ENCODE assay signal across 31 cellular contexts in the genomic region with DNA sequence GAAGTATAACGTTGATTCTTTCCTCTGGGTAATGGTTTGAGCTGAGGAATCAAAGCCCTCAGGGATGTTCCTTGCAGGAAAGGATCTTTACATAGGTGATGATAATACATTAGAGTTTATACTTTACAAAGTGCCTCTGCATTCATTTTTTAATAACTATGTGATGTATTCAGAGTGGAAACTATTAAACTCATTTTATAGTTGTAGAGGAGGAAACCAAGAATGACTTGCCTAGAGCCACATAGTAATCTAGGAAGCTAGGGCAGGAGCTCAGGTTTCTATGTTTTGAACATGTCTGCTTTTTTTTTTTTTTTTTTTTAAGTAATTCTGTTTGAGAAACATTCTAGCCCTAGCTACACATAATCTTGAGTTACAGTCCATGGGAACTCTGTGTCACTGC.
DNase-seq lines count a peak whose midpoint lies in the region; ATAC-seq and TF ChIP-seq lines count a peak whose summit lies in the region.
"Had no signal": no experiment of that assay in that cellular context is flagged by ENCODE, and none has a peak within 500 bp of the region (broad histone marks: within the 10 kb centered on the region; RNA-seq: fewer than 3 reads in every experiment).

No MANE protein-coding gene starts in this region.

- intact Hi-C loops in PC-3 (cut with micrococcal nuclease): no loop called here

- H2BK5ac ChIP-seq in neuronal stem cell (ENCODE audit: low read length): no peak overlapping the region

- H3K4ac ChIP-seq in neuronal stem cell (ENCODE audit: low read length): no peak overlapping the region

- no peaks in the 10 kb centered on the region for H3K27me3 ChIP-seq in PC-3 (ENCODE audit: low read length)
- H3K27me3 ChIP-seq in neuronal stem cell (ENCODE audit: control insufficient read depth in 3 of 3, insufficient read depth in 3 of 3, low read depth in 1 of 3, low read length in 3 of 3): no peaks in the 10 kb centered on the region
- no peaks in the 10 kb centered on the region for H3K27me3 ChIP-seq in GM23248 (replicated peaks; ENCODE audit: insufficient read depth)
- H3K27me3 ChIP-seq: BE2C; BLaER1; BLaER1 treated with 17β-estradiol and CSF1 and Interleukin-3, amounts not matched to agents 10 nM and 100 nM had no signal

- H4K91ac ChIP-seq in neuronal stem cell (ENCODE audit: low read depth, low read length, poor library complexity): no peak overlapping the region

- H2AFZ ChIP-seq in PC-3 (ENCODE audit: low read length) (no peak overlapping the region), neuronal stem cell (ENCODE audit: low read length) (peak overlapping the region; percentile 9), GM23248 (no peak overlapping the region)

- H2BK15ac ChIP-seq in neuronal stem cell (ENCODE audit: low read length): no peak overlapping the region

- H2BK12ac ChIP-seq in neuronal stem cell (ENCODE audit: low read length): no peak overlapping the region

- H3K9ac ChIP-seq in PC-3 (ENCODE audit: low read length) (no peak overlapping the region), neuronal stem cell (ENCODE audit: low read depth, low read length, poor library complexity) (no peak overlapping the region), GM23248 (no peak overlapping the region)
- H3K9ac ChIP-seq: BLaER1; BLaER1 treated with 17β-estradiol and CSF1 and Interleukin-3, amounts not matched to agents 10 nM and 100 nM had no signal

- H3K27ac ChIP-seq in PC-3 (ENCODE audit: low read length): no peak overlapping the region
- peak overlapping the region; percentile 34 for H3K27ac ChIP-seq in VCaP
- no peak overlapping the region for H3K27ac ChIP-seq in neuronal stem cell (replicated peaks; ENCODE audit: low read length)
- no peak overlapping the region for H3K27ac ChIP-seq in GM23248
- H3K27ac ChIP-seq: 22Rv1; A549; BLaER1; BLaER1 treated with 17β-estradiol and CSF1 and Interleukin-3, amounts not matched to agents 10 nM and 100 nM; C4-2B had no signal

- H3K9me3 ChIP-seq in PC-3 (ENCODE audit: low read length): no peaks in the 10 kb centered on the region
- H3K9me3 ChIP-seq in neuronal stem cell (replicated peaks in 1 of 2; ENCODE audit: control insufficient read depth in 2 of 2, insufficient read depth in 1 of 2, low read depth in 1 of 2, low read length in 2 of 2): no peaks in the 10 kb centered on the region
- H3K9me3 ChIP-seq in GM23248 (ENCODE audit: low read depth): no peaks in the 10 kb centered on the region
- H3K9me3 ChIP-seq: A549; BE2C; BLaER1; BLaER1 treated with 17β-estradiol and CSF1 and Interleukin-3, amounts not matched to agents 10 nM and 100 nM; Caco-2 had no signal

- CTCF ChIA-PET in PC-3 (lab: Charles Lee): interaction anchor here (0.6 kb wide), 1 partner anchor 12 kb away, joined by 8 read pairs; no protein-coding TSS in a partner anchor

- H2BK120ac ChIP-seq in neuronal stem cell (ENCODE audit: low read depth, low read length): no peak overlapping the region

- H3K4me1 ChIP-seq in PC-3 (ENCODE audit: insufficient read depth, low read length) (peaks cover 4% of the 10 kb centered on the region; the same call in 1 of the 2 replicates), neuronal stem cell (ENCODE audit: control insufficient read depth in 2 of 2, insufficient read depth in 1 of 2, low read depth in 1 of 2, low read length in 2 of 2) (peaks cover 0 to 3% of the 10 kb centered on the region in 2 donors), GM23248 (ENCODE audit: insufficient read depth) (no peaks in the 10 kb centered on the region)
- H3K4me1 ChIP-seq: A549; BLaER1; BLaER1 treated with 17β-estradiol and CSF1 and Interleukin-3, amounts not matched to agents 10 nM and 100 nM; Caco-2 had no signal

- H4K8ac ChIP-seq in neuronal stem cell (ENCODE audit: low read depth, low read length): no peak overlapping the region

- ATAC-seq in PC-3: peak; percentile 91
- ATAC-seq: A549; CD8-positive, alpha-beta T cell had no signal

- no peak overlapping the region for H2AK5ac ChIP-seq in neuronal stem cell (ENCODE audit: low read depth, low read length)

- BruUV-seq in PC-3 (replicated peaks; lab: Mats Ljungman, UMichigan): no TSS peak

- no peaks in the 10 kb centered on the region for H3K79me2 ChIP-seq in PC-3 (ENCODE audit: low read length)
- H3K79me2 ChIP-seq in GM23248 (ENCODE audit: insufficient read depth): no peaks in the 10 kb centered on the region

- H4K20me1 ChIP-seq in PC-3 (ENCODE audit: low read length): no peaks in the 10 kb centered on the region
- no peaks in the 10 kb centered on the region for H4K20me1 ChIP-seq in GM23248 (ENCODE audit: insufficient read depth)
- H4K20me1 ChIP-seq: BLaER1; BLaER1 treated with 17β-estradiol and CSF1 and Interleukin-3, amounts not matched to agents 10 nM and 100 nM had no signal

- DNase-seq in PC-3: no peak
- no peak for DNase-seq in neuronal stem cell (ENCODE audit: low spot score)
- DNase-seq in GM23248: no peak
- DNase-seq in NCI-H446 treated with DMSO at 0.1 percent for 48 hours (lab: John Stamatoyannopoulos, UW): no peak
- no peak for DNase-seq in NCI-H526 treated with DMSO at 0.1 percent for 48 hours (lab: John Stamatoyannopoulos, UW)
- DNase-seq: 8988T; ACHN; AML-193; BE2C; C1 segment of cervical spinal cord; Caco-2; Calu3; CD4-positive, alpha-beta memory T cell; CD4-positive, alpha-beta T cell; CD4-positive, CD25-positive, alpha-beta regulatory T cell; CD8-positive, alpha-beta memory T cell; CD8-positive, alpha-beta T cell; COR-L47; DMS 273 treated with DMSO at 0.1 percent for 48 hours; DMS153; DMS53; DMS79; DMS79 treated with DMSO at 0.1 percent for 48 hours; DND-41; EL had no signal

- H3K18ac ChIP-seq in neuronal stem cell (ENCODE audit: low read length): no peak overlapping the region

- H3K4me2 ChIP-seq in PC-3 (ENCODE audit: low read length) (no peak overlapping the region), neuronal stem cell (ENCODE audit: insufficient read depth, low read length, poor library complexity, severe bottlenecking) (no peak overlapping the region), GM23248 (ENCODE audit: unreplicated experiment) (no peak overlapping the region)
- H3K4me2 ChIP-seq: A549; BLaER1; BLaER1 treated with 17β-estradiol and CSF1 and Interleukin-3, amounts not matched to agents 10 nM and 100 nM had no signal

- in situ Hi-C loops in GM23248 (cut with MboI): no loop called here

- WGBS in neuronal stem cell (ENCODE audit: extremely low coverage in 2 of 2, insufficient read length in 2 of 2, insufficient replicate concordance in 1 of 2), 2 donors: no CpG with 5 or more reads among the region's 1 CpG
- 90 to 92% methylated on average over 1 of the region's 1 CpG for WGBS in GM23248 (ENCODE audit: low coverage in 1 of 2, low lambda C conversion rate in 2 of 2, missing lambda C conversion rate in 2 of 2), 2 experiments

- H3K36me3 ChIP-seq in PC-3 (ENCODE audit: low read depth, low read length) (no peaks in the 10 kb centered on the region), neuronal stem cell (replicated peaks in 1 of 2; ENCODE audit: control insufficient read depth in 2 of 2, insufficient read depth in 2 of 2, low read length in 2 of 2) (peaks cover 0 to 3% of the 10 kb centered on the region in 2 donors), GM23248 (ENCODE audit: low read depth) (no peaks in the 10 kb centered on the region)

- H3F3A ChIP-seq in PC-3 (ENCODE audit: low read length, unreplicated experiment) (no peaks in the 10 kb centered on the region), GM23248 (ENCODE audit: insufficient read depth) (no peaks in the 10 kb centered on the region)

- no peak overlapping the region for H3K4me3 ChIP-seq in PC-3 (ENCODE audit: low read length)
- H3K4me3 ChIP-seq in neuronal stem cell (ENCODE audit: low read length in 2 of 2): no peak overlapping the region
- H3K4me3 ChIP-seq in GM23248: no peak overlapping the region
- H3K4me3 ChIP-seq: A549; BLaER1; BLaER1 treated with 17β-estradiol and CSF1 and Interleukin-3, amounts not matched to agents 10 nM and 100 nM had no signal

- H3K23ac ChIP-seq in neuronal stem cell (ENCODE audit: low read depth, low read length, poor library complexity): no peak overlapping the region

- no peaks in the 10 kb centered on the region for H3K9me2 ChIP-seq in PC-3 (replicated peaks; ENCODE audit: low read length)
- H3K9me2 ChIP-seq in GM23248 (ENCODE audit: insufficient read depth): no peaks in the 10 kb centered on the region

- H3K79me1 ChIP-seq in neuronal stem cell (ENCODE audit: low read depth, low read length): no peaks in the 10 kb centered on the region

- H3K14ac ChIP-seq in neuronal stem cell (ENCODE audit: low read length): no peak overlapping the region

- TF ChIP-seq CTCF in PC-3 (conservative IDR thresholded peaks at IDR 0.05; ENCODE audit: low read depth, low read length) (no peak), VCaP (conservative IDR thresholded peaks at IDR 0.05) (no peak)

- POLR2A ChIA-PET in PC-3 (lab: Charles Lee; ENCODE audit: unreplicated experiment): interaction anchor here (0.6 kb wide), 1 partner anchor 28 kb away, joined by 11 read pairs; no protein-coding TSS in a partner anchor
